11 cellular contexts compared by ENCODE assay signal in the genomic region with DNA sequence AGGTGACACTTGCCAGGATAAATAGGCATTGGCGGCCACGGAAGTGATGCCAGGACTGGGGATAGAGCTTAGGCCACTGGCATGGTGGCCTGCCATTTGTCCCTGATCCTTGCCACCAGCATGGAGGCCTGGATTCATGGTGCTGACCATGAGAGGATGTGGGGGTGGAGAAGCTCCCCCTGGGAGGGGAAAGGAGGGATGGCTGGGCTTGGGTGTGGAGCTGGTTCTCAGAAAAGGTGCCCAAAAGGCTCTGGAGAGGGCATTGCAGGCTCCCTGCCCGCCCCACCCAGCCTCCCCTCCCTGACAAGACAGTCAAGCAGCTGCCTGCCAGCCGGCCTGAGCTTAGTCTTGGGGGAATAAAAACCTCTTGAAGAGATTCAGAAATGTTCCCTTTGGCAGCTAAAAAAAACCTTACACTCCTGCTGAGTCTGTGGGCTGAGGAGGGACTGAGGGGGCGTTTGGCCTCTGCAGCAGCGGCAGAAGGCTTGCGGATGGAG.
DNase-seq lines count a peak whose midpoint lies in the region; ATAC-seq and TF ChIP-seq lines count a peak whose summit lies in the region.
"Had no signal": no experiment of that assay in that cellular context is flagged by ENCODE, and none has a peak within 500 bp of the region (broad histone marks: within the 10 kb centered on the region; RNA-seq: fewer than 3 reads in every experiment).

No MANE protein-coding gene starts in this region.

- no peaks in the 10 kb centered on the region for H3K9me3 ChIP-seq in cardiac muscle cell (ENCODE audit: low read depth)
- no peaks in the 10 kb centered on the region for H3K9me3 ChIP-seq in body of pancreas

- intact Hi-C loops in cardiac septum (cut with DNase I) (no loop called here), posterior vena cava (cut with DNase I) (loop anchor here in 1 of 2 donors (2.0 to 5.0 kb wide), 2 partner anchors 82 to 174 kb away; a partner anchor contains a TSS), body of pancreas (cut with DNase I) (no loop called here)

- TF ChIP-seq CTCF in cardiac muscle cell (IDR thresholded peaks at IDR 0.05; ENCODE audit: low read depth, low read length) (no peak), fibroblast of the aortic adventitia (IDR thresholded peaks at IDR 0.05; ENCODE audit: insufficient read depth, low read length) (no peak), body of pancreas (IDR thresholded peaks at IDR 0.05) (no peak)

- DNase-seq in cardiac muscle cell (ENCODE audit: low read depth in 1 of 2, low spot score in 1 of 2), result peak in 1 of 2 donors; percentile 30
- no peak for DNase-seq in cardiac septum (ENCODE audit: low spot score)
- DNase-seq in fibroblast of the aortic adventitia (ENCODE audit: low read depth), result peak; percentile 36
- peak; percentile 83 for DNase-seq in posterior vena cava (ENCODE audit: low spot score)
- no peak for DNase-seq in NCI-H2107 (lab: John Stamatoyannopoulos, UW)
- no peak for DNase-seq in body of pancreas
- no peak for DNase-seq in COLO829 (ENCODE audit: low spot score)
- DNase-seq: NCI-H187 treated with DMSO at 0.1 percent for 48 hours had no signal

- H3K36me3 ChIP-seq in cardiac muscle cell, result no peaks in the 10 kb centered on the region
- no peaks in the 10 kb centered on the region for H3K36me3 ChIP-seq in body of pancreas (replicated peaks in 1 of 2; ENCODE audit: insufficient read depth in 1 of 2, low read depth in 2 of 2)

- no peak for TF ChIP-seq POLR2A in body of pancreas (IDR thresholded peaks at IDR 0.05)

- H3K4me3 ChIP-seq in cardiac muscle cell (no peak overlapping the region), fibroblast of the aortic adventitia (ENCODE audit: low read depth, low read length) (no peak overlapping the region), body of pancreas (no peak overlapping the region)

- H3K4me1 ChIP-seq in cardiac muscle cell (ENCODE audit: low read depth) (peaks cover 30% of the 10 kb centered on the region), body of pancreas (peaks cover 36% of the 10 kb centered on the region)

- no peak for ATAC-seq in body of pancreas
- no peak for ATAC-seq in HG02840 (IDR thresholded peaks at IDR 0.05; ENCODE audit: low FRiP score, unreplicated experiment)
- ATAC-seq: esophagus mucosa, left lobe of liver had no signal

- peak overlapping the region; percentile 74 for H3K27ac ChIP-seq in cardiac muscle cell
- peak overlapping the region in 1 of 4 donors; percentile 4 for H3K27ac ChIP-seq in body of pancreas

- 72 to 79% methylated on average over 7 of the region's 7 CpGs for WGBS in body of pancreas, 2 donors

- H3K27me3 ChIP-seq in cardiac muscle cell (no peaks in the 10 kb centered on the region), body of pancreas (no peaks in the 10 kb centered on the region)

Comparison
In these comparisons a context has a peak if more than half of its experiments do, and no peak if none do; other contexts are left out.
1. DNase-seq: peak in fibroblast of the aortic adventitia (single experiment) and posterior vena cava (single experiment); none in cardiac septum (single experiment), NCI-H2107 (single experiment), body of pancreas (0 of 4) and COLO829 (single experiment).